10 cellular contexts compared by ENCODE assay signal in genomic region chr2:47076586-47077441, GRCh38.
A peak's percentile ranks its signal among the peaks of the same experiment; 100 is the strongest.
DNase-seq lines count a peak whose midpoint lies in the region; ATAC-seq and TF ChIP-seq lines count a peak whose summit lies in the region.
"Had no signal": no experiment of that assay in that cellular context is flagged by ENCODE, and none has a peak within 500 bp of the region (broad histone marks: within the 10 kb centered on the region; RNA-seq: fewer than 3 reads in every experiment).

No MANE protein-coding gene starts in this region.

- no peak overlapping the region for H3K27ac Mint-ChIP-seq in activated CD8-positive, alpha-beta memory T cell treated with anti-CD3 and anti-CD28 coated beads, Interleukin-2, amount 10 ng/mL, durations not matched to agents 7 days and 5 days
- H3K27ac Mint-ChIP-seq: stimulated activated naive CD8-positive, alpha-beta T cell treated with anti-CD3 and anti-CD28 coated beads, Interleukin-15, Interleukin-2, amounts not matched to agents 100 ng/mL and 50 ng/mL, for 24 hours had no signal

- H3K4me1 ChIP-seq in HEK293 (ENCODE audit: control insufficient read depth, insufficient read depth, low read length) = no peaks in the 10 kb centered on the region; the same call in 1 of the 2 replicates
- H3K4me1 ChIP-seq in subcutaneous abdominal adipose tissue (ENCODE audit: control insufficient read depth in 5 of 5, insufficient read depth in 5 of 5, low read length in 5 of 5) = peaks cover 21 to 86% (median 79%) of the 10 kb centered on the region in 5 donors

- no peaks in the 10 kb centered on the region for H3K36me3 Mint-ChIP-seq in activated CD8-positive, alpha-beta memory T cell treated with anti-CD3 and anti-CD28 coated beads, Interleukin-2, amount 10 ng/mL, durations not matched to agents 7 days and 5 days

- no peak for TF ChIP-seq CTCF in HEK293 (tag by site-specific recombination; IDR thresholded peaks at IDR 0.05)

- H3K36me3 ChIP-seq in HEK293 (ENCODE audit: control insufficient read depth in 2 of 2, insufficient read depth in 1 of 2, low read length in 2 of 2) = no peaks in the 10 kb centered on the region
- peaks cover 0 to 17% (median 15%) of the 10 kb centered on the region in 5 donors for H3K36me3 ChIP-seq in subcutaneous abdominal adipose tissue (ENCODE audit: control insufficient read depth in 5 of 5, insufficient read depth in 5 of 5, low read length in 5 of 5)

- CTCF ChIA-PET in HEK293 (lab: Yijun Ruan, JAX) = interaction anchor here (0.8 to 1.1 kb wide), 2 partner anchors 9 to 15 kb away, joined by 3 read pairs; no protein-coding TSS in a partner anchor
- CTCF ChIA-PET in activated CD8-positive, alpha-beta memory T cell treated with anti-CD3 and anti-CD28 coated beads, Interleukin-2, amount 10 ng/mL, durations not matched to agents 7 days and 5 days (lab: Charles Lee) = no interaction called here

- POLR2A ChIA-PET in HEK293 (lab: Yijun Ruan, JAX) = interaction anchor here (0.6 kb wide), 1 partner anchor 14 kb away, joined by 3 read pairs; no protein-coding TSS in a partner anchor

- no peaks in the 10 kb centered on the region for H3K27me3 ChIP-seq in subcutaneous abdominal adipose tissue (ENCODE audit: control insufficient read depth in 5 of 5, insufficient read depth in 4 of 5, low read length in 5 of 5)

- no peaks in the 10 kb centered on the region for H3K9me3 ChIP-seq in HEK293 (ENCODE audit: control insufficient read depth, insufficient read depth, low read depth, low read length)
- H3K9me3 ChIP-seq in subcutaneous abdominal adipose tissue (ENCODE audit: control insufficient read depth in 5 of 5, low read length in 5 of 5) = no peaks in the 10 kb centered on the region

- H3K4me3 ChIP-seq in HEK293 (ENCODE audit: low read depth, low read length) (no peak overlapping the region), subcutaneous abdominal adipose tissue (ENCODE audit: low read depth in 1 of 5, low read length in 5 of 5) (no peak overlapping the region)

- H3K9ac ChIP-seq in subcutaneous abdominal adipose tissue (ENCODE audit: low read length in 5 of 5) = peak overlapping the region in 1 of 5 donors; percentile 48

- DNase-seq in amniotic epithelial cell (ENCODE audit: low read depth) (peak; percentile 94), islet precursor cell (peak; percentile 99), globus pallidus (ENCODE audit: low spot score) (no peak)
- DNase-seq in activated CD8-positive, alpha-beta memory T cell treated with anti-CD3 and anti-CD28 coated beads, Interleukin-2, amount 10 ng/mL, durations not matched to agents 7 days and 5 days = no peak
- no peak for DNase-seq in NK-92 treated with Interleukin-12 subunit alpha and Interleukin-12 subunit beta, amount 100 ng/mL, for 24 hours (lab: John Stamatoyannopoulos, UW)

- ATAC-seq in activated CD8-positive, alpha-beta memory T cell treated with anti-CD3 and anti-CD28 coated beads, Interleukin-2, amount 10 ng/mL, durations not matched to agents 7 days and 5 days = no peak
- ATAC-seq in GM21529 (IDR thresholded peaks at IDR 0.05; ENCODE audit: unreplicated experiment) = no peak

- H3K4me1 Mint-ChIP-seq in activated CD8-positive, alpha-beta memory T cell treated with anti-CD3 and anti-CD28 coated beads, Interleukin-2, amount 10 ng/mL, durations not matched to agents 7 days and 5 days = peaks cover 12% of the 10 kb centered on the region

- H3K4me3 Mint-ChIP-seq in activated CD8-positive, alpha-beta memory T cell treated with anti-CD3 and anti-CD28 coated beads, Interleukin-2, amount 10 ng/mL, durations not matched to agents 7 days and 5 days = no peak overlapping the region
- H3K4me3 Mint-ChIP-seq: stimulated activated naive CD8-positive, alpha-beta T cell treated with anti-CD3 and anti-CD28 coated beads, Interleukin-15, Interleukin-2, amounts not matched to agents 100 ng/mL and 50 ng/mL, for 24 hours had no signal

- H3K9me3 Mint-ChIP-seq in activated CD8-positive, alpha-beta memory T cell treated with anti-CD3 and anti-CD28 coated beads, Interleukin-2, amount 10 ng/mL, durations not matched to agents 7 days and 5 days (ENCODE audit: low read depth) = no peaks in the 10 kb centered on the region
- H3K9me3 Mint-ChIP-seq: stimulated activated naive CD8-positive, alpha-beta T cell treated with anti-CD3 and anti-CD28 coated beads, Interleukin-15, Interleukin-2, amounts not matched to agents 100 ng/mL and 50 ng/mL, for 24 hours had no signal

- H3K27ac ChIP-seq in HEK293 (ENCODE audit: extremely low read depth, low read depth, low read length) = no peak overlapping the region
- peak overlapping the region; percentile 50 for H3K27ac ChIP-seq in subcutaneous abdominal adipose tissue (ENCODE audit: low read depth, low read length)
- H3K27ac ChIP-seq: HL-60 had no signal

- H3K27me3 Mint-ChIP-seq in activated CD8-positive, alpha-beta memory T cell treated with anti-CD3 and anti-CD28 coated beads, Interleukin-2, amount 10 ng/mL, durations not matched to agents 7 days and 5 days = no peaks in the 10 kb centered on the region
- H3K27me3 Mint-ChIP-seq: stimulated activated naive CD8-positive, alpha-beta T cell treated with anti-CD3 and anti-CD28 coated beads, Interleukin-15, Interleukin-2, amounts not matched to agents 100 ng/mL and 50 ng/mL, for 24 hours had no signal

TF ChIP-seq in HEK293, 187 proteins besides CTCF, POLR2A, EP300 and RAD21 (continues in another document):
- TF ChIP-seq ZNF16 (tag by site-specific recombination; IDR thresholded peaks at IDR 0.05; ENCODE audit: low read depth) (no peak), ZNF266 (tag by site-specific recombination; IDR thresholded peaks at IDR 0.05; ENCODE audit: low read depth) (no peak), EGR2 (tag by site-specific recombination; IDR thresholded peaks at IDR 0.05; ENCODE audit: low read depth) (peak; percentile 70), FEZF1 (tag by site-specific recombination; IDR thresholded peaks at IDR 0.05) (no peak), ZEB2 (tag by site-specific recombination; IDR thresholded peaks at IDR 0.05) (no peak), ZSCAN18 (tag by site-specific recombination; IDR thresholded peaks at IDR 0.05) (no peak), ZNF624 (tag by site-specific recombination; IDR thresholded peaks at IDR 0.05) (no peak), ZFP3 (tag by site-specific recombination; IDR thresholded peaks at IDR 0.05; ENCODE audit: low read depth) (peak; percentile 43; the same call in 1 of the 2 replicates), ZNF707 (tag by site-specific recombination; IDR thresholded peaks at IDR 0.05) (0 out of 2 replicates have a peak, but pooled peaks have one; percentile 49), REST (tag by site-specific recombination; IDR thresholded peaks at IDR 0.05) (no peak), ZNF785 (tag by site-specific recombination; IDR thresholded peaks at IDR 0.05) (no peak), GFI1B (tag by site-specific recombination; IDR thresholded peaks at IDR 0.05) (no peak), ZBTB17 (tag by site-specific recombination; IDR thresholded peaks at IDR 0.05) (no peak), ZNF639 (tag by site-specific recombination; IDR thresholded peaks at IDR 0.05) (no peak), ZNF777 (tag by site-specific recombination; IDR thresholded peaks at IDR 0.05; ENCODE audit: borderline replicate concordance) (no peak), SCRT2 (tag by site-specific recombination; IDR thresholded peaks at IDR 0.05) (no peak)

Comparison
In these comparisons a context has a peak if more than half of its experiments do, and no peak if none do; other contexts are left out.
1. DNase-seq: peak in amniotic epithelial cell (single experiment) and islet precursor cell (single experiment); none in activated CD8-positive, alpha-beta memory T cell treated with anti-CD3 and anti-CD28 coated beads, Interleukin-2, amount 10 ng/mL, durations not matched to agents 7 days and 5 days (single experiment), globus pallidus (single experiment) and NK-92 treated with Interleukin-12 subunit alpha and Interleukin-12 subunit beta, amount 100 ng/mL, for 24 hours (single experiment).